9 cellular contexts compared by ENCODE assay signal in genomic region chr22:50528682-50529415, GRCh38. TPM values are rescaled to one million over a fixed set of nuclear protein-coding genes. Genes with fewer than 3 reads are reported as not detected.
A peak's percentile ranks its signal among the peaks of the same experiment; 100 is the strongest.
DNase-seq lines count a peak whose midpoint lies in the region; ATAC-seq and TF ChIP-seq lines count a peak whose summit lies in the region.
"Had no signal": no experiment of that assay in that cellular context is flagged by ENCODE, and none has a peak within 500 bp of the region (broad histone marks: within the 10 kb centered on the region; RNA-seq: fewer than 3 reads in every experiment).

No MANE protein-coding gene starts in this region.

- peaks cover 0 to 2% of the 10 kb centered on the region in 2 donors for H3K36me3 ChIP-seq in psoas muscle (ENCODE audit: insufficient read depth in 1 of 2, low read depth in 1 of 2)

- intact Hi-C loops in psoas muscle (cut with DNase I), result loop anchor here in 1 of 2 donors (5.0 kb wide), 1 partner anchor 33 kb away; the partner anchor contains the start of gene SYCE3

- peaks cover 32% of the 10 kb centered on the region for H3K4me1 ChIP-seq in psoas muscle

- H3K27ac ChIP-seq in epithelial cell of prostate, result peak overlapping the region; percentile 94
- H3K27ac ChIP-seq in psoas muscle, result peak overlapping the region; percentile 79

- H3K4me3 ChIP-seq in psoas muscle, result peak overlapping the region; percentile 69

- 31 to 50% (median 44%) methylated on average over 14 to 15 of the region's 15 CpGs for WGBS in psoas muscle, 3 donors

- DNase-seq in Daoy (ENCODE audit: low read depth), result peak; percentile 5
- peak; percentile 35 for DNase-seq in NCI-H69 (lab: John Stamatoyannopoulos, UW)
- no peak for DNase-seq in epithelial cell of prostate (ENCODE audit: low read depth, low spot score)
- no peak for DNase-seq in psoas muscle
- DNase-seq in DMS153 treated with DMSO at 0.1 percent for 48 hours (lab: John Stamatoyannopoulos, UW; ENCODE audit: unreplicated experiment), result no peak
- DNase-seq in NCI-H1436 (lab: John Stamatoyannopoulos, UW), result no peak
- DNase-seq in SW 1271 (lab: John Stamatoyannopoulos, UW), result no peak
- DNase-seq: activated CD4-positive, alpha-beta T cell treated with anti-CD3 and anti-CD28 coated beads for 4 hours had no signal

- ATAC-seq in psoas muscle (no peak), GM21360 (IDR thresholded peaks at IDR 0.05; ENCODE audit: unreplicated experiment) (no peak)

- no peak for TF ChIP-seq CTCF in psoas muscle (IDR thresholded peaks at IDR 0.05)

- H3K9me3 ChIP-seq in psoas muscle, result no peaks in the 10 kb centered on the region

- H3K27me3 ChIP-seq in psoas muscle (ENCODE audit: insufficient read depth in 3 of 3, low read length in 2 of 3), result peaks cover 0 to 51% (median 25%) of the 10 kb centered on the region in 3 donors

RNA-seq across cellular contexts. Expression of gene TYMP, which starts 1.0 kb away (rescaled TPM):
- 5.1 and 5.3 TPM in 2 replicates for total RNA-seq in Daoy (2014; rRNA removed; shearing (Covaris generic))
- 10 to 100 TPM in 3 of 4 donors, 1 to 10 TPM in 1; 7.1 to 18.8 (median 13.3) TPM for total RNA-seq in psoas muscle
- 10 to 100 TPM in 1 of 3 donors, 1 to 10 TPM in 2; 5.0 to 26.0 (median 7.0) TPM for polyA plus RNA-seq in psoas muscle

RNA-seq across cellular contexts. Expression of gene SCO2, which starts 3.5 kb away (rescaled TPM):
- total RNA-seq in Daoy (2014; rRNA removed; shearing (Covaris generic)), result 9.4 and 11.5 TPM in 2 replicates
- total RNA-seq in psoas muscle, result under 1 TPM in 1 of 4 donors, not detected in 3; 0.97 TPM
- polyA plus RNA-seq in psoas muscle, result under 1 TPM in 2 of 3 donors, not detected in 1; 0.99 to 1.00 TPM

RNA-seq across cellular contexts. Expression of gene KLHDC7B, which starts 16.9 kb away (rescaled TPM):
- 0.06 TPM in 1 of 2 replicates, not detected in the other for total RNA-seq in Daoy (2014; rRNA removed; shearing (Covaris generic))
- total RNA-seq in psoas muscle, result under 1 TPM in 1 of 4 donors, not detected in 3; 0.11 TPM
- polyA plus RNA-seq in psoas muscle, result under 1 TPM in 2 of 3 donors, not detected in 1; 0.01 TPM

RNA-seq across cellular contexts. Expression of gene NCAPH2, which starts 20.8 kb away (rescaled TPM):
- total RNA-seq in Daoy (2014; rRNA removed; shearing (Covaris generic)), result 70.7 and 85.0 TPM in 2 replicates
- 10 to 100 TPM; 19.2 to 24.2 (median 21.7) TPM for total RNA-seq in psoas muscle
- polyA plus RNA-seq in psoas muscle, result 10 to 100 TPM; 21.8 to 26.3 (median 23.7) TPM

RNA-seq across cellular contexts. Expression of gene LMF2, which starts 21.3 kb away (rescaled TPM):
- total RNA-seq in Daoy (2014; rRNA removed; shearing (Covaris generic)), result 13.9 and 25.4 TPM in 2 replicates
- 10 to 100 TPM; 16.7 to 18.6 (median 17.3) TPM for total RNA-seq in psoas muscle
- polyA plus RNA-seq in psoas muscle, result 10 to 100 TPM; 14.9 to 24.1 (median 15.6) TPM

Comparison
In these comparisons a context has a peak if more than half of its experiments do, and no peak if none do; other contexts are left out.
1. DNase-seq: peak in Daoy (single experiment) and NCI-H69 (single experiment); none in epithelial cell of prostate (single experiment), psoas muscle (0 of 2), DMS153 treated with DMSO at 0.1 percent for 48 hours (single experiment), NCI-H1436 (single experiment) and SW 1271 (0 of 2).